Comparison of ENCODE assay signal across 8 cellular contexts in genomic region chr4:7068883-7069282, GRCh38. TPM values are rescaled to one million over a fixed set of nuclear protein-coding genes. Genes with fewer than 3 reads are reported as not detected.
A peak's percentile ranks its signal among the peaks of the same experiment; 100 is the strongest.
DNase-seq lines count a peak whose midpoint lies in the region; ATAC-seq, FAIRE-seq and TF ChIP-seq lines count a peak whose summit lies in the region.

No MANE protein-coding gene starts in this region.

- peaks cover 2% of the 10 kb centered on the region for H3K36me3 ChIP-seq in suprapubic skin

- H3K4me1 ChIP-seq in suprapubic skin: peaks cover 33% of the 10 kb centered on the region

- no peak for TF ChIP-seq EP300 in suprapubic skin (IDR thresholded peaks at IDR 0.05)

- WGBS in suprapubic skin: 13% methylated on average over 18 of the region's 20 CpGs

- no peaks in the 10 kb centered on the region for H3K9me3 Mint-ChIP-seq in activated T-cell treated with anti-CD3 and anti-CD28 coated beads, Interleukin-2, amount 50 U/mL, for 24 hours
- no peaks in the 10 kb centered on the region for H3K9me3 Mint-ChIP-seq in activated naive CD8-positive, alpha-beta T cell (ENCODE audit: low read depth)

- no peak for TF ChIP-seq CTCF in suprapubic skin (IDR thresholded peaks at IDR 0.05)
- TF ChIP-seq CTCF in D721Med (IDR thresholded peaks at IDR 0.05; ENCODE audit: insufficient read depth, missing control alignments): no peak

- H3K27me3 Mint-ChIP-seq in activated T-cell treated with anti-CD3 and anti-CD28 coated beads, Interleukin-2, amount 50 U/mL, for 24 hours: peaks cover 2% of the 10 kb centered on the region
- no peaks in the 10 kb centered on the region for H3K27me3 Mint-ChIP-seq in activated naive CD8-positive, alpha-beta T cell

- no peaks in the 10 kb centered on the region for H3K27me3 ChIP-seq in suprapubic skin

- peak overlapping the region; percentile 95 for H3K4me3 Mint-ChIP-seq in activated T-cell treated with anti-CD3 and anti-CD28 coated beads, Interleukin-2, amount 50 U/mL, for 24 hours
- peak overlapping the region; percentile 95 for H3K4me3 Mint-ChIP-seq in activated naive CD8-positive, alpha-beta T cell

- FAIRE-seq in D721Med (lab: Jason Lieb, UNC): no peak

- H3K9me3 ChIP-seq in suprapubic skin: no peaks in the 10 kb centered on the region

- H3K4me1 Mint-ChIP-seq in activated T-cell treated with anti-CD3 and anti-CD28 coated beads, Interleukin-2, amount 50 U/mL, for 24 hours (ENCODE audit: low read depth): peaks cover 47% of the 10 kb centered on the region
- peaks cover 48% of the 10 kb centered on the region for H3K4me1 Mint-ChIP-seq in activated naive CD8-positive, alpha-beta T cell (ENCODE audit: low read depth)

- no peak for ATAC-seq in GM18907 (IDR thresholded peaks at IDR 0.05; ENCODE audit: unreplicated experiment)

- DNase-seq in activated T-cell treated with anti-CD3 and anti-CD28 coated beads, Interleukin-2, amount 50 U/mL, for 24 hours: no peak
- DNase-seq in activated T-cell treated with anti-CD3 and anti-CD28 coated beads for 4 hours (no peak), iris pigment epithelial cell (ENCODE audit: low read depth) (peak; percentile 15), suprapubic skin (ENCODE audit: low spot score in 2 of 2) (peak in 1 of 2 donors; percentile 76), NCI-H2171 treated with DMSO at 0.1 percent for 48 hours (lab: John Stamatoyannopoulos, UW) (no peak), D721Med (ENCODE audit: insufficient read length, low spot score) (no peak)

- peak overlapping the region; percentile 96 for H3K27ac Mint-ChIP-seq in activated T-cell treated with anti-CD3 and anti-CD28 coated beads, Interleukin-2, amount 50 U/mL, for 24 hours
- H3K27ac Mint-ChIP-seq in activated naive CD8-positive, alpha-beta T cell: peak overlapping the region; percentile 96

- no peak for TF ChIP-seq POLR2A in suprapubic skin (IDR thresholded peaks at IDR 0.05)

- H3K27ac ChIP-seq in suprapubic skin: peak overlapping the region; percentile 93

- peak overlapping the region; percentile 90 for H3K4me3 ChIP-seq in suprapubic skin

- peaks cover 42% of the 10 kb centered on the region for H3K36me3 Mint-ChIP-seq in activated T-cell treated with anti-CD3 and anti-CD28 coated beads, Interleukin-2, amount 50 U/mL, for 24 hours (ENCODE audit: low read depth)
- peaks cover 10% of the 10 kb centered on the region for H3K36me3 Mint-ChIP-seq in activated naive CD8-positive, alpha-beta T cell

RNA-seq across cellular contexts. Expression of gene GRPEL1, which starts 1.0 kb away (rescaled TPM):
- total RNA-seq in suprapubic skin: 10 to 100 TPM; 18.2 to 32.4 (median 25.3) TPM

RNA-seq across cellular contexts. Expression of gene TADA2B, which starts 25.7 kb away (rescaled TPM):
- total RNA-seq in suprapubic skin: 10 to 100 TPM; 17.5 to 26.6 (median 23.9) TPM
